ENCODE assay signal across 8 cellular contexts in genomic region chr10:46284286-46285229, GRCh38. TPM values are rescaled to one million over a fixed set of nuclear protein-coding genes. Genes with fewer than 3 reads are reported as not detected.
DNase-seq lines count a peak whose midpoint lies in the region; ATAC-seq, FAIRE-seq and TF ChIP-seq lines count a peak whose summit lies in the region.

No MANE protein-coding gene starts in this region.

- intact Hi-C loops in GM12878 (cut with micrococcal nuclease; ENCODE audit: unreplicated experiment), result no loop called here

- BruUV-seq in GM12878 (replicated peaks; lab: Mats Ljungman, UMichigan), result no TSS peak

- TF ChIP-seq EP300 in GM12878 (IDR thresholded peaks at IDR 0.05; ENCODE audit: borderline replicate concordance in 1 of 2, control insufficient read depth in 1 of 2, low read depth in 2 of 2, low read length in 2 of 2), result no peak

- TF ChIP-seq CTCF in GM12878 (IDR thresholded peaks at IDR 0.05 in 2 of 3, conservative IDR thresholded peaks at IDR 0.05 in 1 of 3; ENCODE audit: control insufficient read depth in 2 of 3, extremely low read depth in 1 of 3, insufficient read depth in 1 of 3, low read depth in 3 of 3, low read length in 3 of 3), result no peak

- under 1% methylated on average over 62 of the region's 82 CpGs for WGBS in GM12878 (ENCODE audit: insufficient coverage, insufficient replicate concordance, low lambda C conversion rate, missing lambda C conversion rate)

- POLR2A ChIA-PET in GM12878 (lab: Charles Lee), result no interaction called here

- peak overlapping the region; percentile 54 for H3K9ac ChIP-seq in GM12878 (ENCODE audit: control insufficient read depth, insufficient read depth, low read length)

- peak overlapping the region; percentile 81 for H2AFZ ChIP-seq in GM12878 (ENCODE audit: control insufficient read depth, low read depth, low read length)

- CTCF ChIA-PET in GM12878 (lab: Yijun Ruan, JAX), result no interaction called here

- ATAC-seq in HG02623 (IDR thresholded peaks at IDR 0.05; ENCODE audit: unreplicated experiment) (peak; percentile 92), GM12878 (peak; percentile 97)

- no peak for FAIRE-seq in GM12892 (lab: Jason Lieb, UNC)
- FAIRE-seq in GM12878 (lab: Jason Lieb, UNC), result no peak

- H3K4me3 ChIP-seq in GM12878 (peak overlapping the region; percentile 61), iPS-11a (ENCODE audit: low read depth, low read length) (peak overlapping the region; percentile 74), skeletal muscle cell (ENCODE audit: low read depth, low read length) (peak overlapping the region; percentile 64)

- RAD21 ChIA-PET in GM12878 (lab: Charles Lee; ENCODE audit: unreplicated experiment), result no interaction called here

- no peaks in the 10 kb centered on the region for H3K36me3 ChIP-seq in GM12878 (ENCODE audit: control insufficient read depth in 2 of 2, insufficient read depth in 2 of 2, low read length in 1 of 2)

- H3K27ac ChIP-seq in GM12878 (ENCODE audit: control insufficient read depth, insufficient read depth), result no peak overlapping the region

- no peaks in the 10 kb centered on the region for H4K20me1 ChIP-seq in GM12878 (ENCODE audit: control insufficient read depth, insufficient read depth)

- TF ChIP-seq RAD21 in GM12878 (IDR thresholded peaks at IDR 0.05; ENCODE audit: insufficient read depth, low read depth, low read length), result no peak

- SMC1A ChIA-PET in GM12878 (lab: Charles Lee; ENCODE audit: uncharacterized antibody, unreplicated experiment), result no interaction called here

- DNase-seq in GM12892 (ENCODE audit: insufficient read length) (peak; percentile 80), NCI-H1048 (lab: John Stamatoyannopoulos, UW) (peak; percentile 83), T1000 (lab: John Stamatoyannopoulos, UW) (peak; percentile 59), GM12878 (ENCODE audit: low read depth, low spot score) (no peak), skeletal muscle cell (ENCODE audit: low read depth) (peak; percentile 9), NCI-H128 (lab: John Stamatoyannopoulos, UW; ENCODE audit: unreplicated experiment) (no peak)

- H3K4me2 ChIP-seq in GM12878 (ENCODE audit: control insufficient read depth, insufficient read depth), result peak overlapping the region; percentile 91

- in situ Hi-C loops in GM12878 (cut with MboI), result loop anchor here (5.0 kb wide), 2 partner anchors 177 to 1098 kb away; partner anchors contain the start of gene ZNF488

- H3K4me1 ChIP-seq in GM12878 (ENCODE audit: control insufficient read depth, insufficient read depth, low read length), result peaks cover 2% of the 10 kb centered on the region; the same call in 1 of the 2 replicates

- TF ChIP-seq POLR2A in GM12892 (IDR thresholded peaks at IDR 0.05; ENCODE audit: low read depth, low read length) (no peak), GM12878 (IDR thresholded peaks at IDR 0.05; ENCODE audit: low read depth, low read length) (peak; percentile 62; the same call in 1 of the 2 replicates)

- no peaks in the 10 kb centered on the region; the same call in 2 of the 3 replicates for H3K9me3 ChIP-seq in GM12878 (replicated peaks; ENCODE audit: control insufficient read depth, insufficient read depth, low read length)

- H3K27me3 ChIP-seq in GM12878 (replicated peaks in 1 of 2; ENCODE audit: control insufficient read depth in 2 of 2, insufficient read depth in 2 of 2, low read length in 1 of 2), result peaks cover 0 to 9% of the 10 kb centered on the region in 2 experiments; a peak in 3 of 4 replicates

- H3K79me2 ChIP-seq in GM12878 (ENCODE audit: control insufficient read depth, insufficient read depth, low read length), result no peaks in the 10 kb centered on the region

TF ChIP-seq in GM12878, 131 proteins besides CTCF, POLR2A, EP300 and RAD21:
- peak; percentile 22; the same call in 1 of the 2 replicates for TF ChIP-seq SPI1 (IDR thresholded peaks at IDR 0.05; ENCODE audit: borderline replicate concordance, insufficient read depth, low read depth, low read length)
- TF ChIP-seq IKZF1 (conservative IDR thresholded peaks at IDR 0.05), result 0 out of 2 replicates have a peak, but pooled peaks have one; percentile 38
- TF ChIP-seq PAX5 (IDR thresholded peaks at IDR 0.05; ENCODE audit: borderline replicate concordance, low read depth, low read length), result no peak
- TF ChIP-seq POU2F2 (IDR thresholded peaks at IDR 0.05; ENCODE audit: borderline replicate concordance, low read depth, low read length), result no peak
- no peak for TF ChIP-seq YBX1 (IDR thresholded peaks at IDR 0.05)
- TF ChIP-seq RUNX3 (IDR thresholded peaks at IDR 0.05; ENCODE audit: low read length), result peak; percentile 57
- TF ChIP-seq SP1 (IDR thresholded peaks at IDR 0.05; ENCODE audit: low read depth, low read length), result no peak
- no peak for TF ChIP-seq STAT3 (IDR thresholded peaks at IDR 0.05; ENCODE audit: low read depth, low read length)

RNA-seq across cellular contexts. Expression of gene ANTXRL, which starts 2.2 kb away (rescaled TPM):
- polyA plus RNA-seq in GM12892 (2012; ENCODE audit: missing spikeins), result not detected
- not detected in 2 replicates for total RNA-seq in GM12878 (2013; cell fraction: nucleolus; rRNA removed)
- total RNA-seq in GM12878 (2014; rRNA removed), result not detected in 2 replicates
- total RNA-seq in GM12878 (2014; rRNA removed; fragmentation: Illumina TruSeq; extraction: Trizol), result not detected in 2 replicates
- total RNA-seq in GM12878 (2021), result not detected in 2 replicates
- not detected for polyA plus RNA-seq in GM12878 (2011; ENCODE audit: low read depth)
- not detected in 2 replicates for polyA plus RNA-seq in GM12878 (2011; rRNA removed)
- polyA plus RNA-seq in GM12878 (2011; cell fraction: cytosol; rRNA removed), result not detected in 2 replicates
- polyA plus RNA-seq in GM12878 (2011; cell fraction: nucleus; rRNA removed), result 0.13 TPM in 1 of 2 replicates, not detected in the other
- polyA plus RNA-seq in GM12878 (2012), result not detected in 2 replicates
- polyA plus RNA-seq in GM12878 (2014; fragmentation: Illumina TruSeq; extraction: Trizol), result not detected in 2 replicates
- not detected for polyA plus RNA-seq in GM12878 (2014; fragmentation: Nextera tagmentation; extraction: Ambion mirVana)
- not detected in 2 replicates for polyA plus RNA-seq in GM12878 (2014; rRNA removed)
- polyA plus RNA-seq in GM12878 (2016; fragmentation: Nextera tagmentation; extraction: Ambion mirVana), result not detected
- polyA minus RNA-seq in GM12878 (2011; rRNA and poly(A)+ RNA removed), result not detected in 2 replicates
- not detected in 2 replicates for polyA minus RNA-seq in GM12878 (2011; cell fraction: cytosol; rRNA and poly(A)+ RNA removed)
- polyA minus RNA-seq in GM12878 (2011; cell fraction: nucleus; rRNA and poly(A)+ RNA removed), result not detected in 2 replicates

Comparison
In these comparisons a context has a peak if more than half of its experiments do, and no peak if none do; other contexts are left out.
1. DNase-seq: peak in GM12892 (single experiment), NCI-H1048 (single experiment), T1000 (single experiment) and skeletal muscle cell (single experiment); none in GM12878 (single experiment) and NCI-H128 (single experiment).
2. Peak in every context shown above with its lines, with median percentiles within 50 percentile points of each other: H3K4me3 ChIP-seq.